ENCODE assay signal across 1 cellular context in the genomic region with DNA sequence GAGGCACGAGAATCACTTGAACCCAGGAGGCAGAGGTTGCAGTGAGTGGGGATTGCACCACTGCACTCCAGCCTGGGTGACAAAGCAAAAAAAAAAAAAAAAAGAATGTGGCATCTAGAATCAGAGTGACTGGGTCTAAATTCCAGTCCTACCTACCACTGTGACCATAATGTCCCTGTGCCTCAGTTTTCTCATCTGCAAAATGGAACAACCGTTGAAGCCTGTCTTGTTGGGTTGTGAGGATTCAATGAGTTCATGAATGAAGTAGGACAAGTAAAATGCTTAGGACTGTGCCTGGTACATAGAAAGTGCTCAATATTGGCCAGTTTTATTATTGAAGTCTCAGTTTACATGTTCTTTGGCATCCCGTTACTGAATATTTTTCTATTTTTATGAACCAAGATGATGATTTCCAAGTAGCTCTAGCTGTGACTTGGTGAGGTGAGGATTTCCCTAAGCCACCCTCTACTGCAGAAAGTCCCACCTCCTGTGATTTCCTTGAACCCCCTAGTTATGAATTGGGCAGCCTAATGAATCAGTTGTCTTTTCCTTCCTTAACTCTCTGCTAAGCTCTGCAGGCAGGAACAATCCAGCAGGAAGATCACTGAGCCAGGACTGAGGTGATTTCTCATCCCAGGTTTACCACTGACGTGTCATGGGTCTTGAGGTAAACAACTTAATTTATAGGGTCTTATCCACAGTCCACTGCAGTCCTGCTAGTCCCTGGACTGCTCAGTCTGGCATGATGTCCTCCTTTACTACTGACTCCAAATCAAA.
TF ChIP-seq lines count a peak whose summit lies in the region.

No MANE protein-coding gene starts in this region.

TF ChIP-seq in IMR-90, 13 proteins besides CTCF, POLR2A, EP300 and RAD21:
- TF ChIP-seq RFX5 (IDR thresholded peaks at IDR 0.05; ENCODE audit: low read depth, low read length) = no peak
- TF ChIP-seq, protein P1, sequence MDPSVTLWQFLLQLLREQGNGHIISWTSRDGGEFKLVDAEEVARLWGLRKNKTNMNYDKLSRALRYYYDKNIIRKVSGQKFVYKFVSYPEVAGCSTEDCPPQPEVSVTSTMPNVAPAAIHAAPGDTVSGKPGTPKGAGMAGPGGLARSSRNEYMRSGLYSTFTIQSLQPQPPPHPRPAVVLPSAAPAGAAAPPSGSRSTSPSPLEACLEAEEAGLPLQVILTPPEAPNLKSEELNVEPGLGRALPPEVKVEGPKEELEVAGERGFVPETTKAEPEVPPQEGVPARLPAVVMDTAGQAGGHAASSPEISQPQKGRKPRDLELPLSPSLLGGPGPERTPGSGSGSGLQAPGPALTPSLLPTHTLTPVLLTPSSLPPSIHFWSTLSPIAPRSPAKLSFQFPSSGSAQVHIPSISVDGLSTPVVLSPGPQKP (IDR thresholded peaks at IDR 0.05; ENCODE audit: borderline replicate concordance, low read depth, low read length) = no peak
- no peak for TF ChIP-seq BHLHE40 (IDR thresholded peaks at IDR 0.05; ENCODE audit: low read depth, low read length)
- TF ChIP-seq MXI1 (IDR thresholded peaks at IDR 0.05; ENCODE audit: borderline replicate concordance, low read depth, low read length) = no peak
- no peak for TF ChIP-seq NFE2L2 (IDR thresholded peaks at IDR 0.05; ENCODE audit: low read depth, low read length)
- TF ChIP-seq MAFK (IDR thresholded peaks at IDR 0.05; ENCODE audit: low read depth, low read length) = no peak
- TF ChIP-seq FOS (IDR thresholded peaks at IDR 0.05; ENCODE audit: low read depth, low read length) = no peak
- no peak for TF ChIP-seq SMC3 (IDR thresholded peaks at IDR 0.05; ENCODE audit: low read depth, low read length)
- no peak for TF ChIP-seq RCOR1 (IDR thresholded peaks at IDR 0.05; ENCODE audit: insufficient replicate concordance, low read length)
- no peak for TF ChIP-seq CEBPB (IDR thresholded peaks at IDR 0.05; ENCODE audit: low read depth, low read length)
